ENCODE assay signal across 17 cellular contexts in the genomic region with DNA sequence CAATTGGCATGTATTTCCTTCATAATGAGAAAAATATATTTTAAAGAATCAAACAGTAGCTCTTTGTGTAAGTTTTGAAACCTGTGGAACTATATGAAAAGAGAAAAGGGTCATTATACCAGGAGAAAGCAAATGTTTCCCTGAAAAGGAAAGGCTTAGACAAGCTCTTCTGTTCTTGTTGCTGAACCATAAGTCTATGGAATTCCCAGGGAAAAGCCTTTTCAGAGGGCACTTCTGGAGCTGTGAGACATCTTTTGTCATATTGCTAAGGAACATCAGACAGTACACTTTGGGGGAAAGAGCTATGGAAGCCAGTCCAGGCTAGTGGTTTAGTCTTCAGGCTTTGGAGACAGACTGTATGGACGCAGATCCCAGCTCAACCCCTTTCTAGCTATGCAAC. TPM values are rescaled to one million over a fixed set of nuclear protein-coding genes. Genes with fewer than 3 reads are reported as not detected.
DNase-seq lines count a peak whose midpoint lies in the region; ATAC-seq and TF ChIP-seq lines count a peak whose summit lies in the region.
"Had no signal": no experiment of that assay in that cellular context is flagged by ENCODE, and none has a peak within 500 bp of the region (broad histone marks: within the 10 kb centered on the region; RNA-seq: fewer than 3 reads in every experiment).

No MANE protein-coding gene starts in this region.

- no peak overlapping the region for H2AK5ac ChIP-seq in IMR-90 (ENCODE audit: low read depth, low read length)

- CTCF ChIA-PET in IMR-90 (lab: Yijun Ruan, JAX), result interaction anchor here (0.6 to 1.6 kb wide), 4 partner anchors 122 to 316 kb away, joined by 3 to 6 read pairs (median 4); no protein-coding TSS in a partner anchor

- H3K27me3 ChIP-seq in GM23248 (replicated peaks; ENCODE audit: insufficient read depth) (no peaks in the 10 kb centered on the region), IMR-90 (ENCODE audit: control insufficient read depth, insufficient read depth, low read length) (no peaks in the 10 kb centered on the region), upper lobe of left lung (no peaks in the 10 kb centered on the region), foreskin keratinocyte (no peaks in the 10 kb centered on the region)
- H3K27me3 ChIP-seq: BE2C had no signal

- H2BK20ac ChIP-seq in IMR-90 (ENCODE audit: low read depth, low read length), result no peak overlapping the region

- BruUV-seq in IMR-90 (replicated peaks; lab: Mats Ljungman, UMichigan), result no TSS peak

- no peaks in the 10 kb centered on the region for H3K36me3 Mint-ChIP-seq in type B pancreatic cell
- H3K36me3 Mint-ChIP-seq: CD4-positive, alpha-beta memory T cell had no signal

- H3K27ac Mint-ChIP-seq in type B pancreatic cell, result no peak overlapping the region
- H3K27ac Mint-ChIP-seq: CD4-positive, alpha-beta memory T cell; HFFc6 had no signal

- intact Hi-C loops in IMR-90 (cut with micrococcal nuclease), result no loop called here

- DNase-seq in GM23248, result no peak
- DNase-seq in IMR-90, result no peak
- peak; percentile 79 for DNase-seq in foreskin melanocyte
- DNase-seq in upper lobe of left lung, result no peak
- no peak for DNase-seq in middle frontal gyrus (ENCODE audit: extremely low spot score, low spot score)
- no peak for DNase-seq in foreskin keratinocyte
- no peak for DNase-seq in type B pancreatic cell (ENCODE audit: extremely low spot score, unreplicated experiment)
- DNase-seq: BE2C; CD4-positive, alpha-beta memory T cell; COR-L47; DMS153; DND-41; GF-D8; HFFc6 had no signal

- TF ChIP-seq CTCF in IMR-90 (conservative IDR thresholded peaks at IDR 0.05; ENCODE audit: low read depth, low read length), result no peak
- TF ChIP-seq CTCF in upper lobe of left lung (IDR thresholded peaks at IDR 0.05), result no peak
- TF ChIP-seq CTCF in foreskin keratinocyte (conservative IDR thresholded peaks at IDR 0.05), result no peak
- TF ChIP-seq CTCF in type B pancreatic cell (conservative IDR thresholded peaks at IDR 0.05), result no peak

- H3K36me3 ChIP-seq in GM23248 (ENCODE audit: low read depth) (no peaks in the 10 kb centered on the region), IMR-90 (ENCODE audit: control insufficient read depth, insufficient read depth, low read length) (no peaks in the 10 kb centered on the region), upper lobe of left lung (no peaks in the 10 kb centered on the region)
- H3K36me3 ChIP-seq: BE2C, HAP-1 had no signal

- 95 to 96% methylated on average over 1 of the region's 1 CpG for WGBS in GM23248 (ENCODE audit: low coverage in 1 of 2, low lambda C conversion rate in 2 of 2, missing lambda C conversion rate in 2 of 2), 2 experiments
- no CpG with 5 or more reads among the region's 1 CpG for WGBS in IMR-90 (ENCODE audit: extremely low coverage in 2 of 2, insufficient read length in 1 of 2), 2 experiments
- 90 to 100% methylated on average over 1 of the region's 1 CpG for WGBS in upper lobe of left lung, 2 donors

- H3K9me3 ChIP-seq in GM23248 (ENCODE audit: low read depth), result no peaks in the 10 kb centered on the region
- no peaks in the 10 kb centered on the region for H3K9me3 ChIP-seq in IMR-90 (ENCODE audit: control insufficient read depth, insufficient read depth, low read length)
- no peaks in the 10 kb centered on the region for H3K9me3 ChIP-seq in upper lobe of left lung
- H3K9me3 ChIP-seq: BE2C, HAP-1 had no signal

- dilution Hi-C loops in IMR-90 (cut with HindIII; ENCODE audit: low sequenced_read_pairs, unreplicated experiment), result no loop called here

- H3K4me1 Mint-ChIP-seq in type B pancreatic cell (ENCODE audit: unreplicated experiment), result peaks cover 21% of the 10 kb centered on the region

- no peak overlapping the region for H3K4me3 Mint-ChIP-seq in type B pancreatic cell
- H3K4me3 Mint-ChIP-seq: CD4-positive, alpha-beta memory T cell; HFFc6 had no signal

- in situ Hi-C loops in GM23248 (cut with MboI) (loop anchor here (10.0 kb wide), 1 partner anchor 170 kb away; no protein-coding TSS in a partner anchor), IMR-90 (cut with MboI; ENCODE audit: low sequenced_read_pairs) (loop anchor here (25.0 kb wide), 2 partner anchors 147 to 272 kb away; no protein-coding TSS in a partner anchor)

- no peak overlapping the region for H4K91ac ChIP-seq in IMR-90 (ENCODE audit: insufficient read depth, low read depth, low read length)

- peaks cover 17% of the 10 kb centered on the region; the same call in 1 of the 2 replicates for H3K4me1 ChIP-seq in GM23248 (ENCODE audit: insufficient read depth)
- H3K4me1 ChIP-seq in IMR-90 (ENCODE audit: control insufficient read depth, insufficient read depth, low read length), result peaks cover 2% of the 10 kb centered on the region; the same call in 1 of the 2 replicates
- H3K4me1 ChIP-seq in upper lobe of left lung, result peaks cover 0 to 6% (median 0%) of the 10 kb centered on the region in 4 donors
- peaks cover 16% of the 10 kb centered on the region for H3K4me1 ChIP-seq in foreskin keratinocyte
- H3K4me1 ChIP-seq: BE2C had no signal

- TF ChIP-seq RAD21 in IMR-90 (IDR thresholded peaks at IDR 0.05; ENCODE audit: low read length), result no peak

- no peak overlapping the region for H2BK15ac ChIP-seq in IMR-90 (ENCODE audit: low read depth, low read length)

- H3K4me3 ChIP-seq in GM23248 (no peak overlapping the region), IMR-90 (ENCODE audit: insufficient read depth, low read depth, low read length) (no peak overlapping the region), upper lobe of left lung (no peak overlapping the region)
- H3K4me3 ChIP-seq: HAP-1 had no signal

- no peaks in the 10 kb centered on the region for H3K9me2 ChIP-seq in GM23248 (ENCODE audit: insufficient read depth)

- H2AFZ ChIP-seq in GM23248, result peak overlapping the region; percentile 51; the same call in 1 of the 2 replicates
- no peak overlapping the region for H2AFZ ChIP-seq in IMR-90 (replicated peaks; ENCODE audit: low read length, poor library complexity)

- H4K20me1 ChIP-seq in GM23248 (ENCODE audit: insufficient read depth) (no peaks in the 10 kb centered on the region), IMR-90 (ENCODE audit: insufficient read depth, low read length) (no peaks in the 10 kb centered on the region)

- peak overlapping the region; percentile 45; the same call in 1 of the 2 replicates for H3K18ac ChIP-seq in IMR-90 (ENCODE audit: low read depth, low read length)

- no peak overlapping the region for H2BK5ac ChIP-seq in IMR-90 (ENCODE audit: low read depth, low read length, poor library complexity, severe bottlenecking)

- ATAC-seq in IMR-90 (ENCODE audit: low read depth) (no peak), upper lobe of left lung (ENCODE audit: low FRiP score in 2 of 2) (no peak), foreskin keratinocyte (no peak)
- ATAC-seq: HepG2 had no signal

- no peak overlapping the region for H3K27ac ChIP-seq in GM23248
- no peak overlapping the region for H3K27ac ChIP-seq in IMR-90 (ENCODE audit: insufficient read depth, low read length)
- H3K27ac ChIP-seq in upper lobe of left lung, result no peak overlapping the region
- no peak overlapping the region for H3K27ac ChIP-seq in foreskin keratinocyte
- H3K27ac ChIP-seq: C4-2B had no signal

- no peak for TF ChIP-seq EP300 in upper lobe of left lung (IDR thresholded peaks at IDR 0.05)

- H3K14ac ChIP-seq in IMR-90 (replicated peaks; ENCODE audit: low read depth, low read length), result 0 out of 2 replicates have a peak overlapping the region, but pooled peaks have one; percentile 31

- peak overlapping the region; percentile 3; the same call in 1 of the 2 replicates for H2BK120ac ChIP-seq in IMR-90 (ENCODE audit: low read depth, low read length)

- H3K9ac ChIP-seq in GM23248 (no peak overlapping the region), IMR-90 (ENCODE audit: low read depth, low read length) (no peak overlapping the region)

- no peaks in the 10 kb centered on the region for H3K9me3 Mint-ChIP-seq in type B pancreatic cell
- H3K9me3 Mint-ChIP-seq: CD4-positive, alpha-beta memory T cell; HFFc6 had no signal

- H3K4me2 ChIP-seq in GM23248 (ENCODE audit: unreplicated experiment) (no peak overlapping the region), IMR-90 (ENCODE audit: low read depth, low read length) (no peak overlapping the region)

- peaks cover 22% of the 10 kb centered on the region; the same call in 1 of the 2 replicates for H3K79me2 ChIP-seq in GM23248 (ENCODE audit: insufficient read depth)

- H3K56ac ChIP-seq in IMR-90 (ENCODE audit: extremely low read depth, insufficient read depth, low read length), result no peak overlapping the region

- POLR2A ChIA-PET in IMR-90 (lab: Charles Lee; ENCODE audit: unreplicated experiment), result interaction anchor here (0.5 kb wide), 1 partner anchor 278 kb away, joined by 8 read pairs; no protein-coding TSS in a partner anchor

- peaks cover 14% of the 10 kb centered on the region for H3F3A ChIP-seq in GM23248 (ENCODE audit: insufficient read depth)

- no peaks in the 10 kb centered on the region for H3K27me3 Mint-ChIP-seq in type B pancreatic cell

- H4K5ac ChIP-seq in IMR-90 (ENCODE audit: low read depth, low read length), result no peak overlapping the region

- TF ChIP-seq POLR2A in IMR-90 (IDR thresholded peaks at IDR 0.05; ENCODE audit: low read depth, low read length) (no peak), upper lobe of left lung (IDR thresholded peaks at IDR 0.05) (no peak)

- H3K9me1 ChIP-seq in IMR-90 (ENCODE audit: insufficient read depth, low read length), result no peaks in the 10 kb centered on the region

- H4K8ac ChIP-seq in IMR-90 (ENCODE audit: low read depth in 2 of 2, low read length in 2 of 2), result peak overlapping the region in 1 of 2 experiments; percentile 7; a peak in 1 of 4 replicates

- no peak overlapping the region; the same call in 1 of the 2 replicates for H3K4ac ChIP-seq in IMR-90 (ENCODE audit: low read depth, low read length)

- H3K79me1 ChIP-seq in IMR-90 (ENCODE audit: low read depth in 1 of 2, low read length in 2 of 2), result no peaks in the 10 kb centered on the region

- no peak overlapping the region for H2AK9ac ChIP-seq in IMR-90 (replicated peaks; ENCODE audit: low read depth, low read length, poor library complexity)

- H3K23ac ChIP-seq in IMR-90 (ENCODE audit: low read depth, low read length), result no peak overlapping the region

RNA-seq across cellular contexts. Expression of a gene that starts 12.1 kb away (rescaled TPM):
- total RNA-seq in GM23248 (2014; rRNA removed; shearing (Covaris generic)), result not detected in 2 replicates
- polyA plus RNA-seq in GM23248 (2016; fragmentation: Nextera tagmentation; extraction: Ambion mirVana) (not detected in 2 replicates), IMR-90 (2012; rRNA removed) (not detected in 2 replicates), foreskin keratinocyte (0.03 TPM in 1 of 2 replicates, not detected in the other)
- total RNA-seq in IMR-90 (2012; rRNA removed) (not detected in 2 replicates), upper lobe of left lung (not detected), foreskin keratinocyte (0.11 TPM in 1 of 2 replicates, not detected in the other), type B pancreatic cell (ENCODE audit: low replicate concordance) (not detected in 2 replicates)
- polyA plus RNA-seq in IMR-90 (2012; cell fraction: cytosol; rRNA removed), result not detected in 2 replicates
- not detected in 2 replicates for polyA plus RNA-seq in IMR-90 (2012; cell fraction: nucleus; rRNA removed; ENCODE audit: low replicate concordance)
- total RNA-seq: CD4-positive, alpha-beta memory T cell; HepG2; HFFc6 had no signal
- polyA plus RNA-seq: CD4-positive, alpha-beta memory T cell; HepG2 had no signal

RNA-seq across cellular contexts. Expression of a gene that starts 58.1 kb away (rescaled TPM):
- 686 and 727 TPM in 2 replicates for total RNA-seq in GM23248 (2014; rRNA removed; shearing (Covaris generic))
- polyA plus RNA-seq in GM23248 (2016; fragmentation: Nextera tagmentation; extraction: Ambion mirVana), result 176 and 185 TPM in 2 replicates
- total RNA-seq in IMR-90 (2012; rRNA removed), result 361 and 394 TPM in 2 replicates
- polyA plus RNA-seq in IMR-90 (2012; rRNA removed), result 223 and 249 TPM in 2 replicates
- 90.5 and 125 TPM in 2 replicates for polyA plus RNA-seq in IMR-90 (2012; cell fraction: cytosol; rRNA removed)
- polyA plus RNA-seq in IMR-90 (2012; cell fraction: nucleus; rRNA removed; ENCODE audit: low replicate concordance), result 105 and 251 TPM in 2 replicates
- 100 to 1,000 TPM in 5 of 6 donors, 10 to 100 TPM in 1; 92.0 to 232 (median 134) TPM for total RNA-seq in upper lobe of left lung
- total RNA-seq in foreskin keratinocyte, result 93.6 and 109 TPM in 2 replicates
- polyA plus RNA-seq in foreskin keratinocyte, result 30.3 and 34.0 TPM in 2 replicates
- total RNA-seq in type B pancreatic cell (ENCODE audit: low replicate concordance), result 164 and 178 TPM in 2 replicates
- polyA plus RNA-seq: CD4-positive, alpha-beta memory T cell had no signal
